ENCODE assay signal across 9 cellular contexts in the genomic region with DNA sequence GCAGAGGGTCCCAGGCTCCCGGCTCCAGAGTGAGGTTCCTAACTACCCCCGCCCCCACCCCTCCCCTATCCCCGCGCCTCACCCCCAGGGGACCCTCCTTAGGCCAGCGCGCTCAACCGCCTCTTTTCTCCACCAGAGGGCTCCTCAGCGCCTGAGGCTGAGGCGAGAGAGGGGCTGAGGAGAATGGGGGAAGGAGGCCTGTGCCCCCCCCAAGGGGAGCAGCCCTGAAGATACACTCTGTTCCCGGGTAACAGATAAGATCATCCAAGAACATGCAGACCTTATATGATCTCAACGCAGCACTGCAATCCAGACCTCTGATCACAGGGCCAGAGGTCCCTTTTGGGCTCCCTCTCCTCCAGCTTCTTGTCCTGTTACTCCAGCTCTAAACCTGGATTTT. TPM values are rescaled to one million over a fixed set of nuclear protein-coding genes. Genes with fewer than 3 reads are reported as not detected.
DNase-seq lines count a peak whose midpoint lies in the region; ATAC-seq, FAIRE-seq and TF ChIP-seq lines count a peak whose summit lies in the region.
"Had no signal": no experiment of that assay in that cellular context is flagged by ENCODE, and none has a peak within 500 bp of the region (broad histone marks: within the 10 kb centered on the region; RNA-seq: fewer than 3 reads in every experiment).

No MANE protein-coding gene starts in this region.

- no peaks in the 10 kb centered on the region for H3K36me3 ChIP-seq in SU-DHL-6 (ENCODE audit: low read length)
- peaks cover 19% of the 10 kb centered on the region for H3K36me3 ChIP-seq in bronchial epithelial cell (ENCODE audit: control insufficient read depth, insufficient read depth, low read length)
- H3K36me3 ChIP-seq in upper lobe of left lung: peaks cover 0 to 14% (median 2%) of the 10 kb centered on the region in 4 donors

- H3K4me2 ChIP-seq in SU-DHL-6 (ENCODE audit: low read depth, low read length, poor library complexity, severe bottlenecking): peak overlapping the region; percentile 31

- H3K9me3 ChIP-seq in SU-DHL-6 (ENCODE audit: insufficient read depth, low read length) (no peaks in the 10 kb centered on the region), upper lobe of left lung (no peaks in the 10 kb centered on the region)

- no peak for TF ChIP-seq POLR2A in upper lobe of left lung (IDR thresholded peaks at IDR 0.05)

- FAIRE-seq in GM19239 (lab: Jason Lieb, UNC): no peak
- FAIRE-seq in bronchial epithelial cell (lab: Jason Lieb, UNC): peak; percentile 70
- FAIRE-seq: TTC549 had no signal

- 53 to 60% methylated on average over 8 to 11 of the region's 11 CpGs for WGBS in upper lobe of left lung, 2 donors

- no peaks in the 10 kb centered on the region for H3K9me2 ChIP-seq in SU-DHL-6 (replicated peaks; ENCODE audit: insufficient read depth, low read length)

- no peaks in the 10 kb centered on the region for H4K20me1 ChIP-seq in SU-DHL-6 (ENCODE audit: low read depth, low read length)

- no peak overlapping the region for H3K9ac ChIP-seq in SU-DHL-6 (ENCODE audit: low read length)

- no peak overlapping the region for H3K27ac ChIP-seq in SU-DHL-6 (ENCODE audit: low read depth, low read length)
- H3K27ac ChIP-seq in upper lobe of left lung: peak overlapping the region in 2 of 4 donors; percentile 32 to 63

- peak overlapping the region; percentile 28 for H2AFZ ChIP-seq in SU-DHL-6 (ENCODE audit: low read depth, low read length, severe bottlenecking)

- no peak for TF ChIP-seq EP300 in upper lobe of left lung (IDR thresholded peaks at IDR 0.05)

- peaks cover 0 to 17% (median 8%) of the 10 kb centered on the region in 4 donors for H3K4me1 ChIP-seq in upper lobe of left lung

- H3K4me3 ChIP-seq in SU-DHL-6 (ENCODE audit: insufficient read depth, low read length, poor library complexity, severe bottlenecking) (no peak overlapping the region), bronchial epithelial cell (ENCODE audit: low read depth, low read length) (no peak overlapping the region), upper lobe of left lung (peak overlapping the region in 1 of 4 donors; percentile 17)

- TF ChIP-seq CTCF in SU-DHL-6 (IDR thresholded peaks at IDR 0.05; ENCODE audit: insufficient read depth, low read length, poor library complexity, severe bottlenecking) (peak; percentile 95), bronchial epithelial cell (IDR thresholded peaks at IDR 0.05; ENCODE audit: insufficient read depth, low read length, severe bottlenecking) (peak; percentile 45), upper lobe of left lung (IDR thresholded peaks at IDR 0.05) (peak; percentile 19 to 71 (median 48))

- H3K79me2 ChIP-seq in SU-DHL-6 (ENCODE audit: insufficient read depth, low read length): no peaks in the 10 kb centered on the region

- H3F3A ChIP-seq in SU-DHL-6 (ENCODE audit: insufficient read depth): no peaks in the 10 kb centered on the region

- ATAC-seq in upper lobe of left lung (ENCODE audit: low FRiP score in 2 of 2) (peak; percentile 70 to 79), GM19351 (IDR thresholded peaks at IDR 0.05; ENCODE audit: unreplicated experiment) (no peak), HG03135 (IDR thresholded peaks at IDR 0.05; ENCODE audit: unreplicated experiment) (no peak)

- DNase-seq in GM19239 (ENCODE audit: insufficient read length, low spot score): peak; percentile 40
- DNase-seq in bronchial epithelial cell (ENCODE audit: low read depth): no peak
- peak; percentile 79 for DNase-seq in mesenteric fat pad (ENCODE audit: low spot score)
- DNase-seq in upper lobe of left lung: no peak
- no peak for DNase-seq in GDM1 (lab: John Stamatoyannopoulos, UW)

- H3K27me3 ChIP-seq in SU-DHL-6 (ENCODE audit: low read length): no peaks in the 10 kb centered on the region
- H3K27me3 ChIP-seq in bronchial epithelial cell (ENCODE audit: control insufficient read depth, insufficient read depth, low read length): no peaks in the 10 kb centered on the region
- no peaks in the 10 kb centered on the region for H3K27me3 ChIP-seq in upper lobe of left lung

RNA-seq across cellular contexts. Expression of a gene that starts 43.3 kb away (rescaled TPM):
- 71.6 and 74.5 TPM in 2 replicates for total RNA-seq in bronchial epithelial cell
- 32.1 TPM for total RNA-seq in mesenteric fat pad
- 10 to 100 TPM in 5 of 6 donors, 1 to 10 TPM in 1; 9.2 to 32.4 (median 21.2) TPM for total RNA-seq in upper lobe of left lung

Comparison
In these comparisons a context has a peak if more than half of its experiments do, and no peak if none do; other contexts are left out.
1. DNase-seq: peak in GM19239 (single experiment) and mesenteric fat pad (single experiment); none in bronchial epithelial cell (single experiment), upper lobe of left lung (0 of 2) and GDM1 (single experiment).
2. CTCF ChIP-seq: peak in every context shown above with its lines; median percentile 95 in SU-DHL-6; 48 in upper lobe of left lung; 45 in bronchial epithelial cell.
3. ATAC-seq: peak in upper lobe of left lung (2 of 2); none in GM19351 (single experiment) and HG03135 (single experiment).